In the genomic region with DNA sequence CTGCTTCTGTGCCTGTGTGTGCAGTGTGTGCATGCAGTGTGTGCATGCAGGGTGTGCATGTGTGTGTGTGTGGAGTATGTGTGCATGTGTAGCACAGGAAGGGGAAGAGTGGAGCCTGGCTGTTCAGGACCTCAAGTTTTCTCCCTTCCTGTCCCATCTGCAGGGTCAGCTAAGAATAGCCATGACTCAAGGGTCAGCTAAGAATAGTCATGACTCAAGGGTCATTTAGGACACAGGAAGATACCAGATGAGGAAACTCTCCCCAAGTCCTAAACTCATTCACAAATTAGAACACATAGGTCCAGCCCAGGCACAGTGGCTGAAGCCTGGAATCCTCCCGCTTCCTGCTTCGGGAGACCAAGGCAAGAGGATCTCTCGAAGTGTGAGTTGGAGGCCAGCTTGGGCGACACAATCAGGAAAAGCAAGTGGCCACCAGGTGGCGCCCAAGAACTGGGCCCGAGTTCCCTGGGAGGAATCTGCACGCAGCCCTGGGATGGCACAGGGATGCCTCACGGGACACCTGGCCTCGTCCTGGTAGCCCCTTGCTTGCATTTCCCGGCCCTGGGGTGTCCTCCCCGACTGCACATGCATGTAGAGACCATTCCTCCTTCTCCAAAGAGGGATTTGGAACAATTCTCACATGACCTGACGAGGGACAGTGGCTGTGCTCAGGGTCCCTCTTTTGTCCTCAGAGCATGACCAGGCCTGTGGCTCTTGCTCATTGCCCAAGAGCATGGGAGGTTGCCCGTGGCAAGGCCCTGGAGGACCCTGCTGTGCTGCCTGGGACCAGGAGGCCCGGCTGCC, we compare ENCODE assay signal across 8 cellular contexts. TPM values are rescaled to one million over a fixed set of nuclear protein-coding genes. Genes with fewer than 3 reads are reported as not detected.
A peak's percentile ranks its signal among the peaks of the same experiment; 100 is the strongest.
DNase-seq lines count a peak whose midpoint lies in the region; ATAC-seq, FAIRE-seq and TF ChIP-seq lines count a peak whose summit lies in the region.

No MANE protein-coding gene starts in this region.

- H3F3A ChIP-seq in MM.1S (ENCODE audit: insufficient read depth, low read length), result no peaks in the 10 kb centered on the region

- DNase-seq in COLO668 (lab: John Stamatoyannopoulos, UW; ENCODE audit: unreplicated experiment), result peak; percentile 75
- DNase-seq in MM.1S, result peak; percentile 66
- peak; percentile 76 for DNase-seq in T-helper 9 cell
- no peak for DNase-seq in GM12878 (ENCODE audit: low read depth, low spot score)
- DNase-seq in kidney tubule cell (ENCODE audit: low spot score), result peak; percentile 61
- peak in 2 of 3 donors; percentile 41 to 72 for DNase-seq in stimulated activated CD4-positive, alpha-beta T cell treated with anti-CD3 and anti-CD28 coated beads, TNF-alpha, amount 100 ng/mL, for 1 hour (ENCODE audit: low read depth in 3 of 3, low spot score in 1 of 3)

- H3K9ac ChIP-seq in MM.1S (ENCODE audit: low read length) (no peak overlapping the region), GM12878 (ENCODE audit: control insufficient read depth, insufficient read depth, low read length) (no peak overlapping the region)

- H3K79me2 ChIP-seq in MM.1S (ENCODE audit: low read length), result no peaks in the 10 kb centered on the region
- H3K79me2 ChIP-seq in GM12878 (ENCODE audit: control insufficient read depth, insufficient read depth, low read length), result no peaks in the 10 kb centered on the region

- H4K20me1 ChIP-seq in MM.1S (ENCODE audit: insufficient read depth, low read length), result no peaks in the 10 kb centered on the region
- no peaks in the 10 kb centered on the region for H4K20me1 ChIP-seq in GM12878 (ENCODE audit: control insufficient read depth, insufficient read depth)

- peaks cover 19% of the 10 kb centered on the region for H3K4me1 ChIP-seq in MM.1S (ENCODE audit: low read length)
- peaks cover 9% of the 10 kb centered on the region; the same call in 1 of the 2 replicates for H3K4me1 ChIP-seq in GM12878 (ENCODE audit: control insufficient read depth, insufficient read depth, low read length)

- H3K9me3 ChIP-seq in MM.1S (replicated peaks; ENCODE audit: insufficient read depth, low read length) (no peaks in the 10 kb centered on the region), GM12878 (replicated peaks; ENCODE audit: control insufficient read depth, insufficient read depth, low read length) (no peaks in the 10 kb centered on the region)

- TF ChIP-seq POLR2A in GM12878 (IDR thresholded peaks at IDR 0.05; ENCODE audit: low read depth, low read length), result no peak

- RAD21 ChIA-PET in GM12878 (lab: Charles Lee; ENCODE audit: unreplicated experiment), result interaction anchor here (0.8 to 1.2 kb wide), 8 partner anchors 20 to 407 kb away, joined by 3 to 5 read pairs (median 3); no protein-coding TSS in a partner anchor

- FAIRE-seq in GM12878 (lab: Jason Lieb, UNC), result peak; percentile 95

- CTCF ChIA-PET in GM12878 (lab: Yijun Ruan, JAX), result interaction anchor here (0.6 to 2.2 kb wide), 34 partner anchors 9 to 1029 kb away, joined by 3 to 17 read pairs (median 4); a partner anchor contains a TSS

- TF ChIP-seq EP300 in GM12878 (IDR thresholded peaks at IDR 0.05; ENCODE audit: borderline replicate concordance in 1 of 2, control insufficient read depth in 1 of 2, low read depth in 2 of 2, low read length in 2 of 2), result no peak

- POLR2A ChIA-PET in GM12878 (lab: Charles Lee), result interaction anchor here (1.2 kb wide), 1 partner anchor 20 kb away, joined by 3 read pairs; no protein-coding TSS in a partner anchor

- WGBS in GM12878 (ENCODE audit: insufficient coverage, insufficient replicate concordance, low lambda C conversion rate, missing lambda C conversion rate), result 10% methylated on average over 14 of the region's 14 CpGs

- H3K27me3 ChIP-seq in MM.1S (replicated peaks; ENCODE audit: insufficient read depth, low read length), result no peaks in the 10 kb centered on the region
- H3K27me3 ChIP-seq in GM12878 (replicated peaks in 1 of 2; ENCODE audit: control insufficient read depth in 2 of 2, insufficient read depth in 2 of 2, low read length in 1 of 2), result no peaks in the 10 kb centered on the region

- H3K9me2 ChIP-seq in MM.1S (replicated peaks; ENCODE audit: insufficient read depth, low read length), result no peaks in the 10 kb centered on the region

- H3K4me3 ChIP-seq in MM.1S (ENCODE audit: low read length) (no peak overlapping the region), GM12878 (no peak overlapping the region)

- peak overlapping the region; percentile 14; the same call in 1 of the 2 replicates for H3K4me2 ChIP-seq in MM.1S (ENCODE audit: low read depth, low read length)
- no peak overlapping the region for H3K4me2 ChIP-seq in GM12878 (ENCODE audit: control insufficient read depth, insufficient read depth)

- SMC1A ChIA-PET in GM12878 (lab: Charles Lee; ENCODE audit: uncharacterized antibody, unreplicated experiment), result interaction anchor here (0.6 to 1.7 kb wide), 10 partner anchors 21 to 306 kb away, joined by 3 to 6 read pairs (median 3); a partner anchor contains a TSS

- H3K27ac ChIP-seq in MM.1S (ENCODE audit: low read length), result no peak overlapping the region
- no peak overlapping the region for H3K27ac ChIP-seq in GM12878 (ENCODE audit: control insufficient read depth, insufficient read depth)

- TF ChIP-seq CTCF in MM.1S (IDR thresholded peaks at IDR 0.05; ENCODE audit: low read length), result peak; percentile 90
- peak; percentile 73 to 94 (median 90) for TF ChIP-seq CTCF in GM12878 (IDR thresholded peaks at IDR 0.05 in 2 of 3, conservative IDR thresholded peaks at IDR 0.05 in 1 of 3; ENCODE audit: control insufficient read depth in 2 of 3, extremely low read depth in 1 of 3, insufficient read depth in 1 of 3, low read depth in 3 of 3, low read length in 3 of 3)

- ATAC-seq in GM19455 (IDR thresholded peaks at IDR 0.05; ENCODE audit: unreplicated experiment) (peak; percentile 61), GM12878 (peak; percentile 84), HG03342 (IDR thresholded peaks at IDR 0.05; ENCODE audit: unreplicated experiment) (no peak)

- intact Hi-C loops in GM12878 (cut with micrococcal nuclease; ENCODE audit: unreplicated experiment), result loop anchor here (5.0 kb wide), 1 partner anchor 311 kb away; no protein-coding TSS in a partner anchor

- H3K36me3 ChIP-seq in MM.1S (replicated peaks; ENCODE audit: insufficient read depth, low read length) (no peaks in the 10 kb centered on the region), GM12878 (ENCODE audit: control insufficient read depth in 2 of 2, insufficient read depth in 2 of 2, low read length in 1 of 2) (no peaks in the 10 kb centered on the region)

- H2AFZ ChIP-seq in MM.1S (ENCODE audit: low read length), result 0 out of 2 replicates have a peak overlapping the region, but pooled peaks have one; percentile 1
- no peak overlapping the region for H2AFZ ChIP-seq in GM12878 (ENCODE audit: control insufficient read depth, low read depth, low read length)

- peak; percentile 54 for TF ChIP-seq RAD21 in GM12878 (IDR thresholded peaks at IDR 0.05; ENCODE audit: insufficient read depth, low read depth, low read length)

- in situ Hi-C loops in GM12878 (cut with MboI), result loop anchor here (5.0 to 25.0 kb wide), 2 partner anchors 156 to 306 kb away; no protein-coding TSS in a partner anchor

- BruUV-seq in GM12878 (replicated peaks; lab: Mats Ljungman, UMichigan), result no TSS peak

TF ChIP-seq in GM12878, 131 proteins besides CTCF, POLR2A, EP300 and RAD21 (continues in another document):
- TF ChIP-seq YY1 (IDR thresholded peaks at IDR 0.05; ENCODE audit: low read depth, low read length), result peak; percentile 33; the same call in 1 of the 2 replicates
- TF ChIP-seq EED (IDR thresholded peaks at IDR 0.05; ENCODE audit: low read depth), result peak; percentile 69
- TF ChIP-seq BHLHE40 (IDR thresholded peaks at IDR 0.05; ENCODE audit: borderline replicate concordance in 1 of 2, low read depth in 2 of 2, low read length in 1 of 2), result peak in 1 of 2 experiments; percentile 34; a peak in 1 of 4 replicates
- peak; percentile 32; the same call in 1 of the 2 replicates for TF ChIP-seq SMC3 (IDR thresholded peaks at IDR 0.05; ENCODE audit: borderline replicate concordance, low read length)
- peak; percentile 63 for TF ChIP-seq IKZF1 (conservative IDR thresholded peaks at IDR 0.05)
- TF ChIP-seq IRF4 (IDR thresholded peaks at IDR 0.05; ENCODE audit: low read depth, low read length), result no peak

RNA-seq across cellular contexts. Expression of a gene that starts 21.4 kb away (rescaled TPM):
- 130 and 131 TPM in 2 replicates for total RNA-seq in GM12878 (2013; cell fraction: nucleolus; rRNA removed)
- total RNA-seq in GM12878 (2014; rRNA removed) (198 and 200 TPM in 2 replicates), GM12878 (2014; rRNA removed; fragmentation: Illumina TruSeq; extraction: Trizol) (135 and 144 TPM in 2 replicates), GM12878 (2021) (205 and 206 TPM in 2 replicates)
- 123 TPM for polyA plus RNA-seq in GM12878 (2011; ENCODE audit: low read depth)
- polyA plus RNA-seq in GM12878 (2011; rRNA removed) (101 and 118 TPM in 2 replicates), GM12878 (2014; fragmentation: Illumina TruSeq; extraction: Trizol) (116 and 141 TPM in 2 replicates), GM12878 (2014; fragmentation: Nextera tagmentation; extraction: Ambion mirVana) (10 to 100 TPM; 32.8 to 78.5 TPM), GM12878 (2014; rRNA removed) (203 and 212 TPM in 2 replicates), GM12878 (2016; fragmentation: Nextera tagmentation; extraction: Ambion mirVana) (10 to 100 TPM; 54.4 to 71.5 TPM)
- polyA plus RNA-seq in GM12878 (2011; cell fraction: cytosol; rRNA removed), result 103 and 118 TPM in 2 replicates
- polyA plus RNA-seq in GM12878 (2011; cell fraction: nucleus; rRNA removed), result 51.0 and 62.5 TPM in 2 replicates
- 135 and 137 TPM in 2 replicates for polyA plus RNA-seq in GM12878 (2012)
- polyA minus RNA-seq in GM12878 (2011; rRNA and poly(A)+ RNA removed), result 139 and 160 TPM in 2 replicates
- polyA minus RNA-seq in GM12878 (2011; cell fraction: cytosol; rRNA and poly(A)+ RNA removed), result 60.1 and 81.5 TPM in 2 replicates
- polyA minus RNA-seq in GM12878 (2011; cell fraction: nucleus; rRNA and poly(A)+ RNA removed), result 37.2 and 80.3 TPM in 2 replicates
